Comparison of ENCODE assay signal across 8 cellular contexts in genomic region chr22:20507253-20508066, GRCh38. TPM values are rescaled to one million over a fixed set of nuclear protein-coding genes. Genes with fewer than 3 reads are reported as not detected.
DNase-seq lines count a peak whose midpoint lies in the region; ATAC-seq and TF ChIP-seq lines count a peak whose summit lies in the region.

A gene with protein sequence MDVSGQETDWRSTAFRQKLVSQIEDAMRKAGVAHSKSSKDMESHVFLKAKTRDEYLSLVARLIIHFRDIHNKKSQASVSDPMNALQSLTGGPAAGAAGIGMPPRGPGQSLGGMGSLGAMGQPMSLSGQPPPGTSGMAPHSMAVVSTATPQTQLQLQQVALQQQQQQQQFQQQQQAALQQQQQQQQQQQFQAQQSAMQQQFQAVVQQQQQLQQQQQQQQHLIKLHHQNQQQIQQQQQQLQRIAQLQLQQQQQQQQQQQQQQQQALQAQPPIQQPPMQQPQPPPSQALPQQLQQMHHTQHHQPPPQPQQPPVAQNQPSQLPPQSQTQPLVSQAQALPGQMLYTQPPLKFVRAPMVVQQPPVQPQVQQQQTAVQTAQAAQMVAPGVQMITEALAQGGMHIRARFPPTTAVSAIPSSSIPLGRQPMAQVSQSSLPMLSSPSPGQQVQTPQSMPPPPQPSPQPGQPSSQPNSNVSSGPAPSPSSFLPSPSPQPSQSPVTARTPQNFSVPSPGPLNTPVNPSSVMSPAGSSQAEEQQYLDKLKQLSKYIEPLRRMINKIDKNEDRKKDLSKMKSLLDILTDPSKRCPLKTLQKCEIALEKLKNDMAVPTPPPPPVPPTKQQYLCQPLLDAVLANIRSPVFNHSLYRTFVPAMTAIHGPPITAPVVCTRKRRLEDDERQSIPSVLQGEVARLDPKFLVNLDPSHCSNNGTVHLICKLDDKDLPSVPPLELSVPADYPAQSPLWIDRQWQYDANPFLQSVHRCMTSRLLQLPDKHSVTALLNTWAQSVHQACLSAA (plus strand): TSS chr22:20507610. CDS start chr22:20507679, 69 bp downstream.

- peak within 1 kb of the TSS; percentile 83 for H3K4me3 ChIP-seq in Karpas-422 (ENCODE audit: low read length)

- peak within 1 kb of the TSS; percentile 93 for H3K27ac Mint-ChIP-seq in activated T-helper 17 cell treated with anti-CD3 and anti-CD28 coated beads, Interleukin-2, amount 50 U/mL, for 72 hours
- H3K27ac Mint-ChIP-seq in natural killer cell treated with Interleukin-12 subunit alpha and Interleukin-12 subunit beta and Interleukin-15 and Interleukin-18, amount 100 ng/mL, for 72 hours, result peak within 1 kb of the TSS; percentile 97 to 98

- TF ChIP-seq CTCF in RWPE1 (conservative IDR thresholded peaks at IDR 0.05; ENCODE audit: low read depth), result no peak

- peak within 1 kb of the TSS; percentile 94 for H3K4me2 ChIP-seq in Karpas-422 (ENCODE audit: low read depth, low read length, poor library complexity, severe bottlenecking)

- peak; percentile 80 for ATAC-seq in GM21723 (IDR thresholded peaks at IDR 0.05; ENCODE audit: unreplicated experiment)
- peak; percentile 89 for ATAC-seq in activated T-helper 17 cell treated with anti-CD3 and anti-CD28 coated beads, Interleukin-2, amount 50 U/mL, for 72 hours (replicated peaks)
- peak; percentile 91 to 95 for ATAC-seq in natural killer cell treated with Interleukin-12 subunit alpha and Interleukin-12 subunit beta and Interleukin-15 and Interleukin-18, amount 100 ng/mL, for 72 hours
- ATAC-seq in stimulated activated naive CD8-positive, alpha-beta T cell treated with anti-CD3 and anti-CD28 coated beads, Interleukin-15, Interleukin-2, amounts not matched to agents 100 U/mL and 50 U/mL, for 24 hours, result peak; percentile 87

- peak; percentile 67 for DNase-seq in DMS79 (lab: John Stamatoyannopoulos, UW)
- DNase-seq in Karpas-422, result peak; percentile 97
- peak; percentile 62 for DNase-seq in RWPE1 (ENCODE audit: low spot score)
- DNase-seq in fibroblast of peridontal ligament (ENCODE audit: extremely low read depth), result peak; percentile 81
- DNase-seq in natural killer cell treated with Interleukin-12 subunit alpha and Interleukin-12 subunit beta and Interleukin-15 and Interleukin-18, amount 100 ng/mL, for 72 hours (ENCODE audit: low spot score), result peak; percentile 94
- peak; percentile 92 for DNase-seq in stimulated activated naive CD8-positive, alpha-beta T cell treated with anti-CD3 and anti-CD28 coated beads, Interleukin-15, Interleukin-2, amounts not matched to agents 100 U/mL and 50 U/mL, for 24 hours

- H3K9me3 Mint-ChIP-seq in activated T-helper 17 cell treated with anti-CD3 and anti-CD28 coated beads, Interleukin-2, amount 50 U/mL, for 72 hours, result no peaks in the 10 kb centered on the region
- H3K9me3 Mint-ChIP-seq in natural killer cell treated with Interleukin-12 subunit alpha and Interleukin-12 subunit beta and Interleukin-15 and Interleukin-18, amount 100 ng/mL, for 72 hours, result no peaks in the 10 kb centered on the region

- no peaks in the 10 kb centered on the region for H3K27me3 ChIP-seq in Karpas-422 (ENCODE audit: low read length)

- peaks cover 39% of the 10 kb centered on the region for H3K4me1 Mint-ChIP-seq in activated T-helper 17 cell treated with anti-CD3 and anti-CD28 coated beads, Interleukin-2, amount 50 U/mL, for 72 hours
- H3K4me1 Mint-ChIP-seq in natural killer cell treated with Interleukin-12 subunit alpha and Interleukin-12 subunit beta and Interleukin-15 and Interleukin-18, amount 100 ng/mL, for 72 hours (ENCODE audit: low read depth in 2 of 2), result peaks cover 45 to 51% of the 10 kb centered on the region in 2 donors

- H3K27ac ChIP-seq in Karpas-422 (ENCODE audit: low read length) (peak within 1 kb of the TSS; percentile 44), RWPE1 (peak within 1 kb of the TSS; percentile 94)

- peak within 1 kb of the TSS; percentile 91; the same call in 1 of the 2 replicates for H2AFZ ChIP-seq in Karpas-422 (ENCODE audit: low read length)

- no peaks in the 10 kb centered on the region for H3K27me3 Mint-ChIP-seq in activated T-helper 17 cell treated with anti-CD3 and anti-CD28 coated beads, Interleukin-2, amount 50 U/mL, for 72 hours
- no peaks in the 10 kb centered on the region for H3K27me3 Mint-ChIP-seq in natural killer cell treated with Interleukin-12 subunit alpha and Interleukin-12 subunit beta and Interleukin-15 and Interleukin-18, amount 100 ng/mL, for 72 hours

- H4K20me1 ChIP-seq in Karpas-422 (ENCODE audit: insufficient read depth, low read depth, low read length), result peaks cover 28% of the 10 kb centered on the region

- H3K9ac ChIP-seq in Karpas-422 (ENCODE audit: low read length), result peak within 1 kb of the TSS; percentile 83

- CTCF ChIA-PET in RWPE1 (lab: Yijun Ruan, JAX), result no interaction called here

- POLR2A ChIA-PET in RWPE1 (lab: Yijun Ruan, JAX; ENCODE audit: low non-redundant PET), result no interaction called here

- no peaks in the 10 kb centered on the region for H3K9me3 ChIP-seq in Karpas-422 (ENCODE audit: low read length)

- peaks cover 36% of the 10 kb centered on the region for H3K4me1 ChIP-seq in Karpas-422 (ENCODE audit: low read length)

- peaks cover 53% of the 10 kb centered on the region for H3K36me3 Mint-ChIP-seq in activated T-helper 17 cell treated with anti-CD3 and anti-CD28 coated beads, Interleukin-2, amount 50 U/mL, for 72 hours (ENCODE audit: low read depth)
- H3K36me3 Mint-ChIP-seq in natural killer cell treated with Interleukin-12 subunit alpha and Interleukin-12 subunit beta and Interleukin-15 and Interleukin-18, amount 100 ng/mL, for 72 hours, result peaks cover 21% of the 10 kb centered on the region

- H3K4me3 Mint-ChIP-seq in activated T-helper 17 cell treated with anti-CD3 and anti-CD28 coated beads, Interleukin-2, amount 50 U/mL, for 72 hours, result peak within 1 kb of the TSS; percentile 98
- peak within 1 kb of the TSS; percentile 99 for H3K4me3 Mint-ChIP-seq in natural killer cell treated with Interleukin-12 subunit alpha and Interleukin-12 subunit beta and Interleukin-15 and Interleukin-18, amount 100 ng/mL, for 72 hours

- H3K79me2 ChIP-seq in Karpas-422 (ENCODE audit: low read length), result peaks cover 53% of the 10 kb centered on the region

- H3K9me2 ChIP-seq in Karpas-422 (replicated peaks; ENCODE audit: insufficient read depth, low read length), result no peaks in the 10 kb centered on the region

- 0 out of 2 replicates have a peak, but pooled peaks cover 5% of the 10 kb centered on the region for H3K36me3 ChIP-seq in Karpas-422 (ENCODE audit: insufficient read depth, low read length)

RNA-seq across cellular contexts. Expression of the gene that starts here (rescaled TPM):
- total RNA-seq in Karpas-422 (2014; rRNA removed; shearing (Covaris generic); ENCODE audit: low replicate concordance), result 36.9 and 70.3 TPM in 2 replicates
- 100 to 1,000 TPM; 115 to 118 TPM for total RNA-seq in activated T-helper 17 cell treated with anti-CD3 and anti-CD28 coated beads, Interleukin-2, amount 50 U/mL, for 72 hours
- total RNA-seq in natural killer cell treated with Interleukin-12 subunit alpha and Interleukin-12 subunit beta and Interleukin-15 and Interleukin-18, amount 100 ng/mL, for 72 hours, result 100 to 1,000 TPM; 171 to 178 TPM

Comparison
In these comparisons a context has a peak if more than half of its experiments do, and no peak if none do; other contexts are left out.
1. Peak in every context shown above with its lines: DNase-seq, ATAC-seq, H3K4me3 ChIP-seq and H3K27ac ChIP-seq.